In genomic region chr15:63276342-63277043, GRCh38 we compare ENCODE assay signal across 8 cellular contexts. TPM values are rescaled to one million over a fixed set of nuclear protein-coding genes. Genes with fewer than 3 reads are reported as not detected.
A peak's percentile ranks its signal among the peaks of the same experiment; 100 is the strongest.
DNase-seq lines count a peak whose midpoint lies in the region; TF ChIP-seq lines count a peak whose summit lies in the region.

No MANE protein-coding gene starts in this region.

- CTCF ChIA-PET in A673 (lab: Charles Lee), result no interaction called here
- CTCF ChIA-PET in activated CD4-positive, alpha-beta memory T cell treated with anti-CD3 and anti-CD28 coated beads, Interleukin-2, amount 10 ng/mL, durations not matched to agents 7 days and 5 days (lab: Charles Lee), result interaction anchor here (0.7 to 1.1 kb wide), 3 partner anchors 44 to 120 kb away, joined by 3 to 5 read pairs (median 3); no protein-coding TSS in a partner anchor

- POLR2A ChIA-PET in A673 (lab: Charles Lee; ENCODE audit: low non-redundant PET), result interaction anchor here (0.7 to 1.0 kb wide), 3 partner anchors 20 to 488 kb away, joined by 8 to 9 read pairs (median 8); no protein-coding TSS in a partner anchor
- POLR2A ChIA-PET in activated CD4-positive, alpha-beta memory T cell treated with anti-CD3 and anti-CD28 coated beads, Interleukin-2, amount 10 ng/mL, durations not matched to agents 7 days and 5 days (lab: Charles Lee), result interaction anchor here (0.7 to 3.8 kb wide), 8 partner anchors 9 to 211 kb away, joined by 3 to 18 read pairs (median 4); partner anchors contain the start of gene RPS27L

- 26% methylated on average over 11 of the region's 11 CpGs for WGBS in smooth muscle cell (ENCODE audit: low lambda C conversion rate)

- H3K27me3 Mint-ChIP-seq in activated CD4-positive, alpha-beta memory T cell treated with anti-CD3 and anti-CD28 coated beads, Interleukin-2, amount 10 ng/mL, durations not matched to agents 7 days and 5 days, result no peaks in the 10 kb centered on the region

- intact Hi-C loops in A673 (cut with micrococcal nuclease; ENCODE audit: unreplicated experiment), result loop anchor here (5.0 kb wide), 1 partner anchor 89 kb away; the partner anchor contains the start of gene RAB8B

- H3F3A ChIP-seq in smooth muscle cell (ENCODE audit: low read depth), result peaks cover 12% of the 10 kb centered on the region

- peak overlapping the region; percentile 69 for H3K27ac ChIP-seq in A673 (ENCODE audit: low read depth, low read length, poor library complexity, severe bottlenecking)
- peak overlapping the region; percentile 64 to 90 for H3K27ac ChIP-seq in right atrium auricular region
- H3K27ac ChIP-seq in smooth muscle cell (ENCODE audit: low read depth), result no peak overlapping the region

- H3K4me3 ChIP-seq in A673 (ENCODE audit: low read depth, low read length, poor library complexity, severe bottlenecking) (peak overlapping the region; percentile 67), H7 (ENCODE audit: insufficient read depth, low read depth, low read length) (peak overlapping the region; percentile 61), right atrium auricular region (peak overlapping the region; percentile 81 to 88), smooth muscle cell (peak overlapping the region; percentile 94)

- H3K79me2 ChIP-seq in smooth muscle cell (ENCODE audit: low read depth), result no peaks in the 10 kb centered on the region

- H3K36me3 ChIP-seq in A673 (ENCODE audit: insufficient read depth, low read length, poor library complexity, severe bottlenecking) (no peaks in the 10 kb centered on the region), H7 (replicated peaks; ENCODE audit: control insufficient read depth, insufficient read depth, low read length) (no peaks in the 10 kb centered on the region), right atrium auricular region (no peaks in the 10 kb centered on the region), smooth muscle cell (ENCODE audit: low read depth) (no peaks in the 10 kb centered on the region)

- DNase-seq in A673 (ENCODE audit: low spot score), result no peak
- no peak for DNase-seq in H7
- DNase-seq in activated CD4-positive, alpha-beta memory T cell treated with anti-CD3 and anti-CD28 coated beads, Interleukin-2, amount 10 ng/mL, durations not matched to agents 7 days and 5 days, result no peak
- no peak for DNase-seq in right atrium auricular region (ENCODE audit: low spot score)
- no peak for DNase-seq in smooth muscle cell (lab: John Stamatoyannopoulos, UW; ENCODE audit: unreplicated experiment)
- no peak for DNase-seq in T1000 (lab: John Stamatoyannopoulos, UW)
- no peak for DNase-seq in SHP77 treated with DMSO at 0.1 percent for 48 hours (lab: John Stamatoyannopoulos, UW)
- no peak for DNase-seq in NCI-H2196 (lab: John Stamatoyannopoulos, UW; ENCODE audit: unreplicated experiment)

- peaks cover 3% of the 10 kb centered on the region for H3K36me3 Mint-ChIP-seq in activated CD4-positive, alpha-beta memory T cell treated with anti-CD3 and anti-CD28 coated beads, Interleukin-2, amount 10 ng/mL, durations not matched to agents 7 days and 5 days (ENCODE audit: low read depth)

- TF ChIP-seq CTCF in A673 (conservative IDR thresholded peaks at IDR 0.05; ENCODE audit: low read depth, low read length) (no peak), right atrium auricular region (IDR thresholded peaks at IDR 0.05) (no peak), smooth muscle cell (IDR thresholded peaks at IDR 0.05; ENCODE audit: borderline replicate concordance, insufficient read depth, poor library complexity, severe bottlenecking) (no peak)

- TSS peak; percentile 82 for BruUV-seq in A673 (replicated peaks; lab: Mats Ljungman, UMichigan)

- H3K9me3 Mint-ChIP-seq in activated CD4-positive, alpha-beta memory T cell treated with anti-CD3 and anti-CD28 coated beads, Interleukin-2, amount 10 ng/mL, durations not matched to agents 7 days and 5 days, result no peaks in the 10 kb centered on the region

- H3K9me3 ChIP-seq in A673 (ENCODE audit: low read depth, low read length, poor library complexity, severe bottlenecking) (no peaks in the 10 kb centered on the region), right atrium auricular region (no peaks in the 10 kb centered on the region), smooth muscle cell (replicated peaks; ENCODE audit: low read depth) (no peaks in the 10 kb centered on the region)

- peak overlapping the region; percentile 78 for H2AFZ ChIP-seq in smooth muscle cell (ENCODE audit: low read depth)

- peaks cover 38% of the 10 kb centered on the region for H3K4me1 Mint-ChIP-seq in activated CD4-positive, alpha-beta memory T cell treated with anti-CD3 and anti-CD28 coated beads, Interleukin-2, amount 10 ng/mL, durations not matched to agents 7 days and 5 days

- peak overlapping the region; percentile 63 for H3K27ac Mint-ChIP-seq in activated CD4-positive, alpha-beta memory T cell treated with anti-CD3 and anti-CD28 coated beads, Interleukin-2, amount 10 ng/mL, durations not matched to agents 7 days and 5 days

- peak overlapping the region; percentile 81 for H3K4me3 Mint-ChIP-seq in activated CD4-positive, alpha-beta memory T cell treated with anti-CD3 and anti-CD28 coated beads, Interleukin-2, amount 10 ng/mL, durations not matched to agents 7 days and 5 days

- H3K9ac ChIP-seq in smooth muscle cell (ENCODE audit: low read depth), result peak overlapping the region; percentile 59

- no peaks in the 10 kb centered on the region for H4K20me1 ChIP-seq in smooth muscle cell (ENCODE audit: low read depth)

- H3K27me3 ChIP-seq in A673 (replicated peaks; ENCODE audit: insufficient read depth, low read depth, low read length, poor library complexity) (no peaks in the 10 kb centered on the region), H7 (ENCODE audit: control insufficient read depth, insufficient read depth, low read length) (peaks cover 13% of the 10 kb centered on the region), right atrium auricular region (no peaks in the 10 kb centered on the region), smooth muscle cell (ENCODE audit: low read depth) (no peaks in the 10 kb centered on the region)

- H3K4me1 ChIP-seq in A673 (ENCODE audit: insufficient read depth, low read length, poor library complexity, severe bottlenecking), result peaks cover 13% of the 10 kb centered on the region
- peaks cover 0 to 9% of the 10 kb centered on the region in 2 donors for H3K4me1 ChIP-seq in right atrium auricular region
- H3K4me1 ChIP-seq in smooth muscle cell (ENCODE audit: low read depth), result peaks cover 9% of the 10 kb centered on the region

- peak overlapping the region; percentile 91 for H3K4me2 ChIP-seq in smooth muscle cell

RNA-seq across cellular contexts. Expression of gene APH1B, which starts 0.9 kb away (rescaled TPM):
- total RNA-seq in A673 (2021) (6.2 and 8.1 TPM in 2 replicates), right atrium auricular region (1 to 10 TPM; 4.8 to 6.9 TPM), smooth muscle cell (10.5 and 14.3 TPM in 2 replicates)
- 5.8 and 7.1 TPM in 2 replicates for total RNA-seq in H7 (2014; rRNA removed; shearing (Covaris generic))
- total RNA-seq in activated CD4-positive, alpha-beta memory T cell treated with anti-CD3 and anti-CD28 coated beads, Interleukin-2, amount 10 ng/mL, durations not matched to agents 7 days and 5 days, result 10 to 100 TPM; 10.1 to 10.6 TPM
- polyA plus RNA-seq in smooth muscle cell, result 9.5 and 15.5 TPM in 2 replicates
